ENCODE assay signal across 25 cellular contexts in the genomic region with DNA sequence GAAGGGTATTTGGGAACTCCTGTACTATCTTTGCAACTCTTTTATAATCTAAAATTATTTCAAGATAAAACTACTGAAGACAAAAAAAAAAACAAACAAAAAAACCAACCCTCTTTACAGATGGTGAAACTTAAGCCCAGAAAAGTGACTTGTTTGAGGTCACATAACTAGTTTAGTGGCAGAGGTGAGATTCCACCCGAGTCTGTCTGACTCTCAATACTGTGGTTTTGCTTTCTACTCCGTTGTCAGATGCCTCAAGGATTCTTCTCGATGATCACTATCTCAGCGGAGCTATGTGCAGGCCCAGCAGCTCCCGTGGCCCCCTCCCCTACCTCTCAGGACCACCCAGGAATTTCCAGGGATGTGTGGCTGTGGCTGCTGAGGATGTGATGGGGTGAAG. TPM values are rescaled to one million over a fixed set of nuclear protein-coding genes. Genes with fewer than 3 reads are reported as not detected.
"Had no signal": no experiment of that assay in that cellular context is flagged by ENCODE, and none has a peak within 500 bp of the region (broad histone marks: within the 10 kb centered on the region; RNA-seq: fewer than 3 reads in every experiment).

No MANE protein-coding gene starts in this region.

- H3K27ac ChIP-seq: body of pancreas, PC-9 had no signal

- H3K27ac Mint-ChIP-seq: activated CD4-positive, alpha-beta T cell treated with anti-CD3 and anti-CD28 coated beads, Interleukin-2, amount 10 ng/mL, durations not matched to agents 24 days and 14 days; activated naive CD4-positive, alpha-beta T cell treated with anti-CD3 and anti-CD28 coated beads for 36 hours; activated naive CD8-positive, alpha-beta T cell; activated T-helper 17 cell treated with anti-CD3 and anti-CD28 coated beads, Interleukin-2, amount 50 U/mL, for 72 hours; WTC11 had no signal

- H3K4me3 Mint-ChIP-seq: activated CD4-positive, alpha-beta T cell treated with anti-CD3 and anti-CD28 coated beads, Interleukin-2, amount 10 ng/mL, durations not matched to agents 24 days and 14 days; activated naive CD4-positive, alpha-beta T cell treated with anti-CD3 and anti-CD28 coated beads for 36 hours; activated naive CD8-positive, alpha-beta T cell; activated T-helper 17 cell treated with anti-CD3 and anti-CD28 coated beads, Interleukin-2, amount 50 U/mL, for 72 hours; T-helper 17 cell; WTC11 had no signal

- DNase-seq: activated CD4-positive, alpha-beta T cell treated with anti-CD3 and anti-CD28 coated beads, Interleukin-2, amount 10 ng/mL, durations not matched to agents 24 days and 14 days; activated CD4-positive, alpha-beta T cell treated with anti-CD3 and anti-CD28 coated beads, Interleukin-2, amount 50 U/mL, for 48 hours; activated CD4-positive, CD25-positive, alpha-beta regulatory T cell treated with anti-CD3 and anti-CD28 coated beads, Interleukin-2, amount 50 U/mL, for 72 hours; activated gamma-delta T cell; activated naive CD4-positive, alpha-beta T cell treated with anti-CD3 and anti-CD28 coated beads for 36 hours; activated T-cell treated with anti-CD3 and anti-CD28 coated beads for 4 hours; activated T-cell treated with anti-CD3 and anti-CD28 coated beads, Interleukin-2, amount 50 U/mL, for 48 hours; body of pancreas; Karpas-422; MM.1S; NCI-H1105; NCI-H1436; NCI-H1694 treated with DMSO at 0.1 percent for 48 hours; NCI-H2081; NCI-H446; NCI-H524; SHP77 treated with DMSO at 0.1 percent for 48 hours; T-helper 17 cell; T-helper 9 cell had no signal

- H3K4me1 Mint-ChIP-seq: activated T-helper 17 cell treated with anti-CD3 and anti-CD28 coated beads, Interleukin-2, amount 50 U/mL, for 72 hours had no signal

- H3K9me3 Mint-ChIP-seq: activated CD4-positive, alpha-beta T cell treated with anti-CD3 and anti-CD28 coated beads, Interleukin-2, amount 10 ng/mL, durations not matched to agents 24 days and 14 days; activated T-helper 17 cell treated with anti-CD3 and anti-CD28 coated beads, Interleukin-2, amount 50 U/mL, for 72 hours; WTC11 had no signal

- H3K27me3 ChIP-seq: body of pancreas had no signal

- H3K4me2 ChIP-seq: PC-9 had no signal

- H2AFZ ChIP-seq: PC-9 had no signal

- H3K9me3 ChIP-seq: body of pancreas had no signal

- H3K4me1 ChIP-seq: body of pancreas had no signal

- H3K4me3 ChIP-seq: body of pancreas, K562, PC-9 had no signal

- ATAC-seq: activated T-helper 17 cell treated with anti-CD3 and anti-CD28 coated beads, Interleukin-2, amount 50 U/mL, for 72 hours; body of pancreas; K562; T-helper 17 cell had no signal

RNA-seq across cellular contexts. Expression of gene KCNB1, which starts 36.1 kb away (rescaled TPM):
- total RNA-seq: activated naive CD4-positive, alpha-beta T cell treated with anti-CD3 and anti-CD28 coated beads for 36 hours; activated T-helper 17 cell treated with anti-CD3 and anti-CD28 coated beads, Interleukin-2, amount 50 U/mL, for 72 hours; bronchial epithelial cell; K562 had no signal

RNA-seq across cellular contexts. Expression of gene PTGIS, which starts 49.4 kb away (rescaled TPM):
- total RNA-seq: activated naive CD4-positive, alpha-beta T cell treated with anti-CD3 and anti-CD28 coated beads for 36 hours; K562; T-helper 17 cell had no signal
- polyA plus RNA-seq: K562 had no signal
